ENCODE assay signal across 19 cellular contexts in the genomic region with DNA sequence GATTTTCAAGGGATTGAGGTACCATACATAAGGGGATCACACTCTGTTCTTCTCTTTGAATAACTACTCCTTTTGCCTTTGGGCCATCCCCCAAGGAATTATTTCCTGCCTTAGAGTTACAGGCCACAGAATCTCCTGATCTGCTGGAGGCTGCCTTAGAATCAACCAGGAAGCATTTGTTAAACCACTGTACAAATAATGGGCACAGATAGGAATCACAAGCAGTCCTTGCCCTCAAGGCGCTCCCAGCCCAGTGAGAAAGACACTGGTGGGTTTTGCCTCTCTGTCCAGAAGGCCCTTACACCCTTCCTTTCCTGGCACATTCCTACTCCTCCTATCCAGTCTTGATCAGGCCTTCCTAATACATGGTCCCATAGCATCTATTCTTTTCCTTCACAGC.
"Had no signal": no experiment of that assay in that cellular context is flagged by ENCODE, and none has a peak within 500 bp of the region (broad histone marks: within the 10 kb centered on the region; RNA-seq: fewer than 3 reads in every experiment).

No MANE protein-coding gene starts in this region.

- H3K9me3 ChIP-seq: gastrocnemius medialis, neutrophil, right lobe of liver, thoracic aorta, upper lobe of left lung had no signal

- H3K36me3 ChIP-seq: gastrocnemius medialis, neutrophil, right lobe of liver, thoracic aorta, tibial nerve, upper lobe of left lung had no signal

- H3K27me3 ChIP-seq: dorsolateral prefrontal cortex, gastrocnemius medialis, neutrophil, right lobe of liver, tibial nerve, upper lobe of left lung had no signal

- H3K9me3 Mint-ChIP-seq: natural killer cell; stimulated activated naive CD8-positive, alpha-beta T cell treated with anti-CD3 and anti-CD28 coated beads, Interleukin-15, Interleukin-2, amounts not matched to agents 100 ng/mL and 50 ng/mL, for 24 hours had no signal

- H3K27ac Mint-ChIP-seq: natural killer cell; stimulated activated naive B cell treated with anti-CD40 and anti-IgM and Interleukin-4, amounts not matched to agents 10 μg/mL and 1 μg/mL and 100 μg/mL, for 72 hours; stimulated activated naive CD8-positive, alpha-beta T cell treated with anti-CD3 and anti-CD28 coated beads, Interleukin-15, Interleukin-2, amounts not matched to agents 100 ng/mL and 50 ng/mL, for 24 hours had no signal

- H3K9ac ChIP-seq: parathyroid adenoma had no signal

- ATAC-seq: gastrocnemius medialis; left lobe of liver; natural killer cell; right lobe of liver; stimulated activated naive B cell treated with anti-CD40 and anti-IgM and Interleukin-4, amounts not matched to agents 10 μg/mL and 1 μg/mL and 100 μg/mL, for 72 hours had no signal

- H3K4me3 Mint-ChIP-seq: natural killer cell; stimulated activated naive B cell treated with anti-CD40 and anti-IgM and Interleukin-4, amounts not matched to agents 10 μg/mL and 1 μg/mL and 100 μg/mL, for 72 hours; stimulated activated naive CD8-positive, alpha-beta T cell treated with anti-CD3 and anti-CD28 coated beads, Interleukin-15, Interleukin-2, amounts not matched to agents 100 ng/mL and 50 ng/mL, for 24 hours had no signal

- DNase-seq: dorsolateral prefrontal cortex; effector CD4-positive, alpha-beta T cell; gastrocnemius medialis; head of caudate nucleus; mesendoderm; natural killer cell; right lobe of liver; small intestine; stimulated activated CD4-positive, alpha-beta T cell treated with anti-CD3 and anti-CD28 coated beads, Interleukin-15, amount 100 ng/mL, for 24 hours; stimulated activated CD4-positive, alpha-beta T cell treated with anti-CD3 and anti-CD28 coated beads, Interleukin-2, amount 100 ng/mL, for 48 hours; stimulated activated naive B cell treated with anti-CD40 and anti-IgM and Interleukin-4, amounts not matched to agents 10 μg/mL and 1 μg/mL and 100 μg/mL, for 72 hours; upper lobe of left lung had no signal

- H2AFZ ChIP-seq: parathyroid adenoma had no signal

- H3K27me3 Mint-ChIP-seq: progenitor cell of endocrine pancreas; stimulated activated naive B cell treated with anti-CD40 and anti-IgM and Interleukin-4, amounts not matched to agents 10 μg/mL and 1 μg/mL and 100 μg/mL, for 72 hours; stimulated activated naive CD8-positive, alpha-beta T cell treated with anti-CD3 and anti-CD28 coated beads, Interleukin-15, Interleukin-2, amounts not matched to agents 100 ng/mL and 50 ng/mL, for 24 hours had no signal

- H3K36me3 Mint-ChIP-seq: natural killer cell had no signal

- H3K4me3 ChIP-seq: dorsolateral prefrontal cortex, gastrocnemius medialis, right lobe of liver, thoracic aorta, tibial nerve, upper lobe of left lung had no signal

- H3K27ac ChIP-seq: dorsolateral prefrontal cortex, gastrocnemius medialis, neutrophil, parathyroid adenoma, right lobe of liver, thoracic aorta, tibial nerve, upper lobe of left lung had no signal
